1 cellular context compared by ENCODE assay signal in genomic region chr12:11496157-11496851, GRCh38.
A peak's percentile ranks its signal among the peaks of the same experiment; 100 is the strongest.
TF ChIP-seq lines count a peak whose summit lies in the region.

No MANE protein-coding gene starts in this region.

TF ChIP-seq in WTC11, 78 proteins besides CTCF, POLR2A, EP300 and RAD21 (continued from another document):
- TF ChIP-seq, protein P1, sequence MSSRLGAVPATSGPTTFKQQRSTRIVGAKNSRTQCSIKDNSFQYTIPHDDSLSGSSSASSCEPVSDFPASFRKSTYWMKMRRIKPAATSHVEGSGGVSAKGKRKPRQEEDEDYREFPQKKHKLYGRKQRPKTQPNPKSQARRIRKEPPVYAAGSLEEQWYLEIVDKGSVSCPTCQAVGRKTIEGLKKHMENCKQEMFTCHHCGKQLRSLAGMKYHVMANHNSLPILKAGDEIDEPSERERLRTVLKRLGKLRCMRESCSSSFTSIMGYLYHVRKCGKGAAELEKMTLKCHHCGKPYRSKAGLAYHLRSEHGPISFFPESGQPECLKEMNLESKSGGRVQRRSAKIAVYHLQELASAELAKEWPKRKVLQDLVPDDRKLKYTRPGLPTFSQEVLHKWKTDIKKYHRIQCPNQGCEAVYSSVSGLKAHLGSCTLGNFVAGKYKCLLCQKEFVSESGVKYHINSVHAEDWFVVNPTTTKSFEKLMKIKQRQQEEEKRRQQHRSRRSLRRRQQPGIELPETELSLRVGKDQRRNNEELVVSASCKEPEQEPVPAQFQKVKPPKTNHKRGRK (CRISPR knock-in tag; IDR thresholded peaks at IDR 0.05; ENCODE audit: borderline replicate concordance) = peak; percentile 98
- TF ChIP-seq FOXP1 (CRISPR knock-in tag; IDR thresholded peaks at IDR 0.05; ENCODE audit: borderline replicate concordance) (no peak), NFYB (CRISPR knock-in tag; conservative IDR thresholded peaks at IDR 0.05; ENCODE audit: low read depth) (0 out of 2 replicates have a peak, but pooled peaks have one; percentile 9), JAZF1 (CRISPR knock-in tag; IDR thresholded peaks at IDR 0.05) (no peak), CDX4 (CRISPR knock-in tag; IDR thresholded peaks at IDR 0.05; ENCODE audit: borderline replicate concordance) (no peak), NR2C2 (CRISPR knock-in tag; IDR thresholded peaks at IDR 0.05) (no peak)
- TF ChIP-seq, protein P2, sequence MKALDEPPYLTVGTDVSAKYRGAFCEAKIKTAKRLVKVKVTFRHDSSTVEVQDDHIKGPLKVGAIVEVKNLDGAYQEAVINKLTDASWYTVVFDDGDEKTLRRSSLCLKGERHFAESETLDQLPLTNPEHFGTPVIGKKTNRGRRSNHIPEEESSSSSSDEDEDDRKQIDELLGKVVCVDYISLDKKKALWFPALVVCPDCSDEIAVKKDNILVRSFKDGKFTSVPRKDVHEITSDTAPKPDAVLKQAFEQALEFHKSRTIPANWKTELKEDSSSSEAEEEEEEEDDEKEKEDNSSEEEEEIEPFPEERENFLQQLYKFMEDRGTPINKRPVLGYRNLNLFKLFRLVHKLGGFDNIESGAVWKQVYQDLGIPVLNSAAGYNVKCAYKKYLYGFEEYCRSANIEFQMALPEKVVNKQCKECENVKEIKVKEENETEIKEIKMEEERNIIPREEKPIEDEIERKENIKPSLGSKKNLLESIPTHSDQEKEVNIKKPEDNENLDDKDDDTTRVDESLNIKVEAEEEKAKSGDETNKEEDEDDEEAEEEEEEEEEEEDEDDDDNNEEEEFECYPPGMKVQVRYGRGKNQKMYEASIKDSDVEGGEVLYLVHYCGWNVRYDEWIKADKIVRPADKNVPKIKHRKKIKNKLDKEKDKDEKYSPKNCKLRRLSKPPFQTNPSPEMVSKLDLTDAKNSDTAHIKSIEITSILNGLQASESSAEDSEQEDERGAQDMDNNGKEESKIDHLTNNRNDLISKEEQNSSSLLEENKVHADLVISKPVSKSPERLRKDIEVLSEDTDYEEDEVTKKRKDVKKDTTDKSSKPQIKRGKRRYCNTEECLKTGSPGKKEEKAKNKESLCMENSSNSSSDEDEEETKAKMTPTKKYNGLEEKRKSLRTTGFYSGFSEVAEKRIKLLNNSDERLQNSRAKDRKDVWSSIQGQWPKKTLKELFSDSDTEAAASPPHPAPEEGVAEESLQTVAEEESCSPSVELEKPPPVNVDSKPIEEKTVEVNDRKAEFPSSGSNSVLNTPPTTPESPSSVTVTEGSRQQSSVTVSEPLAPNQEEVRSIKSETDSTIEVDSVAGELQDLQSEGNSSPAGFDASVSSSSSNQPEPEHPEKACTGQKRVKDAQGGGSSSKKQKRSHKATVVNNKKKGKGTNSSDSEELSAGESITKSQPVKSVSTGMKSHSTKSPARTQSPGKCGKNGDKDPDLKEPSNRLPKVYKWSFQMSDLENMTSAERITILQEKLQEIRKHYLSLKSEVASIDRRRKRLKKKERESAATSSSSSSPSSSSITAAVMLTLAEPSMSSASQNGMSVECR (CRISPR knock-in tag; IDR thresholded peaks at IDR 0.05; ENCODE audit: borderline replicate concordance) = no peak
